Comparison of ENCODE assay signal across 8 cellular contexts in the genomic region with DNA sequence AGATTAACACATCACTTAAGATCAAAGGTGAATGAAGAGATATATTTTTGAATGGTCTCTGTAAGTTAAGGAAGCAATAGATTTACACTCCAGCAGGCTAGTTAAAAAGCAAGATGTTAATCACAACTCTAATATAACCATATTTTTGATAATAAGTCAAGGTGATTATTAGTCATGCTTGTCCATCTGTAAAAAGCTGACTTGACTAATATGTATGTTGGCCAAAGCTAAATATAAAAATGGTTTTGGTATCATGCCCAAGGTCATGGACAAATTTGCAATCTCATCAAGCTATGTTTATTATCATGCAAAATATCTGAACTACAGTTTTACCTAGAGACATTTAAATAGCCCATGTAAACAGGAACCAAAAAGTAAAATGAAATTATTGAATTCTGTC.
"Had no signal": no experiment of that assay in that cellular context is flagged by ENCODE, and none has a peak within 500 bp of the region (broad histone marks: within the 10 kb centered on the region; RNA-seq: fewer than 3 reads in every experiment).

No MANE protein-coding gene starts in this region.

- H3K36me3 Mint-ChIP-seq: IgD-negative memory B cell had no signal

- H3K4me3 Mint-ChIP-seq: HFFc6, IgD-negative memory B cell had no signal

- ATAC-seq: HCT116 had no signal

- H3K27ac Mint-ChIP-seq: HFFc6, IgD-negative memory B cell had no signal

- H3K4me1 Mint-ChIP-seq: IgD-negative memory B cell had no signal

- H3K9me3 Mint-ChIP-seq: HFFc6, IgD-negative memory B cell had no signal

- H3K9ac ChIP-seq: GM23248 had no signal

- H3K9me3 ChIP-seq: HAP-1 had no signal

- H3K36me3 ChIP-seq: HAP-1 had no signal

- H2AFZ ChIP-seq: GM23248 had no signal

- H3K27ac ChIP-seq: GM23248, HL-60 had no signal

- H3K4me1 ChIP-seq: HAP-1 had no signal

- DNase-seq: GM23248, GOT3, H7, HFFc6 had no signal

- H3K4me3 ChIP-seq: GM23248, HAP-1 had no signal
